ENCODE assay signal across 10 cellular contexts in genomic region chr15:63860161-63860954, GRCh38. TPM values are rescaled to one million over a fixed set of nuclear protein-coding genes. Genes with fewer than 3 reads are reported as not detected.
DNase-seq lines count a peak whose midpoint lies in the region; ATAC-seq and TF ChIP-seq lines count a peak whose summit lies in the region.
"Had no signal": no experiment of that assay in that cellular context is flagged by ENCODE, and none has a peak within 500 bp of the region (broad histone marks: within the 10 kb centered on the region; RNA-seq: fewer than 3 reads in every experiment).

No MANE protein-coding gene starts in this region.

- H3K9me3 ChIP-seq in mucosa of descending colon: no peaks in the 10 kb centered on the region
- H3K9me3 ChIP-seq in transverse colon: no peaks in the 10 kb centered on the region
- H3K9me3 ChIP-seq: A549 had no signal

- H3K36me3 ChIP-seq in mucosa of descending colon (ENCODE audit: low read depth): no peaks in the 10 kb centered on the region
- H3K36me3 ChIP-seq in transverse colon: no peaks in the 10 kb centered on the region

- peak; percentile 70 for ATAC-seq in mucosa of descending colon
- ATAC-seq: A549 had no signal

- no peak for TF ChIP-seq EP300 in transverse colon (IDR thresholded peaks at IDR 0.05; ENCODE audit: low read depth)

- WGBS in transverse colon (ENCODE audit: low coverage in 1 of 2), 2 donors: 70 to 79% methylated on average over 4 to 5 of the region's 5 CpGs

- intact Hi-C loops in mucosa of descending colon (cut with DNase I, micrococcal nuclease) (no loop called here), transverse colon (cut with DNase I; ENCODE audit: low total_unique reads) (no loop called here)

- H3K4me1 ChIP-seq in mucosa of descending colon (ENCODE audit: low read depth) (no peaks in the 10 kb centered on the region), transverse colon (peaks cover 0 to 16% (median 6%) of the 10 kb centered on the region in 4 donors)

- DNase-seq in activated gamma-delta T cell treated with Interleukin-2 at 50 U/mL for 16 hours (peak; percentile 58), activated gamma-delta T cell (lab: John Stamatoyannopoulos, UW) (no peak), mucosa of descending colon (peak in 2 of 3 donors; percentile 18 to 56), transverse colon (peak; percentile 14), epidermal melanocyte (ENCODE audit: insufficient read length, low spot score) (no peak), NCI-H187 treated with DMSO at 0.1 percent for 48 hours (lab: John Stamatoyannopoulos, UW) (no peak), anterior cingulate cortex (lab: John Stamatoyannopoulos, UW) (no peak)
- DNase-seq in activated CD8-positive, alpha-beta memory T cell treated with anti-CD3 and anti-CD28 coated beads for 1 hour (ENCODE audit: extremely low read depth in 1 of 2, low read depth in 1 of 2): peak; percentile 4 to 11
- DNase-seq: mammary epithelial cell had no signal

- in situ Hi-C loops in transverse colon (cut with MboI; ENCODE audit: low pct_ligation_motif_present in 1 of 4, low pct_unique_long_range_greater_than_20kb in 1 of 4, low sequenced_read_pairs in 3 of 4): no loop called here

- TF ChIP-seq POLR2A in transverse colon (IDR thresholded peaks at IDR 0.05): no peak

- H3K27me3 ChIP-seq in transverse colon: no peaks in the 10 kb centered on the region

- TF ChIP-seq CTCF in mucosa of descending colon (IDR thresholded peaks at IDR 0.05): no peak
- no peak for TF ChIP-seq CTCF in transverse colon (IDR thresholded peaks at IDR 0.05)

- no peak overlapping the region for H3K4me3 ChIP-seq in mucosa of descending colon
- no peak overlapping the region for H3K4me3 ChIP-seq in transverse colon
- H3K4me3 ChIP-seq: A549 had no signal

- no peak overlapping the region for H3K27ac ChIP-seq in transverse colon
- H3K27ac ChIP-seq: A549 had no signal

RNA-seq across cellular contexts. Expression of gene HERC1, which starts 26.6 kb away (rescaled TPM):
- total RNA-seq in mucosa of descending colon (100 to 1,000 TPM in 1 of 3 donors, 10 to 100 TPM in 2; 51.7 to 136 (median 77.7) TPM), transverse colon (100 to 1,000 TPM in 2 of 4 donors, 10 to 100 TPM in 2; 30.8 to 243 (median 102) TPM)

Comparison
In these comparisons a context has a peak if more than half of its experiments do, and no peak if none do; other contexts are left out.
1. DNase-seq: peak in activated gamma-delta T cell treated with Interleukin-2 at 50 U/mL for 16 hours (single experiment), activated CD8-positive, alpha-beta memory T cell treated with anti-CD3 and anti-CD28 coated beads for 1 hour (2 of 2), mucosa of descending colon (2 of 3) and transverse colon (single experiment); none in activated gamma-delta T cell (single experiment), epidermal melanocyte (single experiment), NCI-H187 treated with DMSO at 0.1 percent for 48 hours (single experiment) and anterior cingulate cortex (0 of 58).